In the genomic region with DNA sequence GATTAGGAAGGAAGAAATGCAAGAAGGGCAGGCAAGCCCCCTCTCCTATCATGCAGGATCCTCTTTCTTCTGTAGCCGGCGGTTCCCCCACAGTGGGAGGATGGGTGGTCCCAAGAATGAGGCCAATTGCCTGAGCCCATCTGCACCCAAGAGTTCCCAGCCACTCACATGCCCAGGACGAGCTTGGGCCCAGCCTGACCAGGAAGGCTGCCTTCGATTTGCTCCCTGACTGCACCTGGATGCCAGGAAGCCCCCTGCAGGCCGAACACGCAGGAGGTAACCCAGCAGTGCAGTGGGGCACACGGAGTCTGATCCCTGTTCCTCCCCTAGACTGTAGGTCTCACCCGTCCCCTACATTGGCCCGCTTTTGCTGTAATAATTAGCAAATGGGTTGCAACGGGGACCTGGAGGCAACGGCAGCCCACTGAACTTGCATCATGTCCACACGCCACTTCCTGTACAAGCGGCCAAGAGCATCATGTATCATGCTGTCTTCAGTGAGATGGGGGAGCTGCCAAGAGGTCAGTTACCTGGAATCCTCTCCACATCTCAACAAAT, we compare ENCODE assay signal across 8 cellular contexts.
DNase-seq lines count a peak whose midpoint lies in the region; ATAC-seq and TF ChIP-seq lines count a peak whose summit lies in the region.

No MANE protein-coding gene starts in this region.

- no peak for DNase-seq in activated CD4-positive, alpha-beta T cell treated with anti-CD3 and anti-CD28 coated beads, Interleukin-2, amount 10 ng/mL, durations not matched to agents 24 days and 14 days
- no peak for DNase-seq in activated CD4-positive, alpha-beta T cell treated with anti-CD3 and anti-CD28 coated beads for 48 hours
- DNase-seq in activated naive CD4-positive, alpha-beta T cell treated with anti-CD3 and anti-CD28 coated beads, Interleukin-2, amount 50 U/mL, for 72 hours (ENCODE audit: low spot score in 2 of 2) = peak in 1 of 2 donors; percentile 50
- DNase-seq in immature natural killer cell (no peak), omental fat pad (ENCODE audit: low spot score) (no peak)
- no peak for DNase-seq in effector CD4-positive, alpha-beta T cell

- no peaks in the 10 kb centered on the region for H3K4me1 ChIP-seq in thymus (ENCODE audit: control insufficient read depth, insufficient read depth, low read length)

- peak overlapping the region; percentile 31 for H3K27ac ChIP-seq in thymus (ENCODE audit: low read depth)

- intact Hi-C loops in activated CD4-positive, alpha-beta T cell treated with anti-CD3 and anti-CD28 coated beads, Interleukin-2, amount 10 ng/mL, durations not matched to agents 24 days and 14 days (cut with micrococcal nuclease) = loop anchor here (1.0 to 5.0 kb wide), 4 partner anchors 67 to 374 kb away; a partner anchor contains a TSS

- TF ChIP-seq CTCF in omental fat pad (IDR thresholded peaks at IDR 0.05) = no peak

- H3K4me3 ChIP-seq in thymus (ENCODE audit: low read length) = no peak overlapping the region

- H3K27me3 ChIP-seq in thymus (ENCODE audit: control insufficient read depth, insufficient read depth) = no peaks in the 10 kb centered on the region

- H3K36me3 ChIP-seq in thymus (ENCODE audit: control insufficient read depth, insufficient read depth) = peaks cover 20% of the 10 kb centered on the region

- no peaks in the 10 kb centered on the region for H3K9me3 Mint-ChIP-seq in activated CD4-positive, alpha-beta T cell treated with anti-CD3 and anti-CD28 coated beads, Interleukin-2, amount 10 ng/mL, durations not matched to agents 24 days and 14 days
- no peaks in the 10 kb centered on the region for H3K9me3 Mint-ChIP-seq in activated naive CD4-positive, alpha-beta T cell treated with anti-CD3 and anti-CD28 coated beads, Interleukin-2, amount 50 U/mL, for 72 hours
- no peaks in the 10 kb centered on the region for H3K9me3 Mint-ChIP-seq in immature natural killer cell

- no peaks in the 10 kb centered on the region for H3K27me3 Mint-ChIP-seq in activated CD4-positive, alpha-beta T cell treated with anti-CD3 and anti-CD28 coated beads, Interleukin-2, amount 10 ng/mL, durations not matched to agents 24 days and 14 days
- peaks cover 2 to 5% (median 4%) of the 10 kb centered on the region in 3 donors for H3K27me3 Mint-ChIP-seq in immature natural killer cell (ENCODE audit: low read depth in 3 of 3)

- H3K9me3 ChIP-seq in thymus (ENCODE audit: control insufficient read depth) = no peaks in the 10 kb centered on the region

- no peak overlapping the region for H3K4me3 Mint-ChIP-seq in activated CD4-positive, alpha-beta T cell treated with anti-CD3 and anti-CD28 coated beads, Interleukin-2, amount 10 ng/mL, durations not matched to agents 24 days and 14 days
- H3K4me3 Mint-ChIP-seq in immature natural killer cell = peak overlapping the region; percentile 60 to 97 (median 89)

- ATAC-seq in activated naive CD4-positive, alpha-beta T cell treated with anti-CD3 and anti-CD28 coated beads, Interleukin-2, amount 50 U/mL, for 72 hours = no peak
- no peak for ATAC-seq in HG03175 (IDR thresholded peaks at IDR 0.05; ENCODE audit: unreplicated experiment)
- no peak for ATAC-seq in omental fat pad (ENCODE audit: low FRiP score)

- H3K4me1 Mint-ChIP-seq in activated CD4-positive, alpha-beta T cell treated with anti-CD3 and anti-CD28 coated beads, Interleukin-2, amount 10 ng/mL, durations not matched to agents 24 days and 14 days = peaks cover 33% of the 10 kb centered on the region
- H3K4me1 Mint-ChIP-seq in immature natural killer cell = peaks cover 18 to 26% of the 10 kb centered on the region in 2 donors

- peaks cover 7% of the 10 kb centered on the region for H3K36me3 Mint-ChIP-seq in activated CD4-positive, alpha-beta T cell treated with anti-CD3 and anti-CD28 coated beads, Interleukin-2, amount 10 ng/mL, durations not matched to agents 24 days and 14 days (ENCODE audit: low read depth)
- peaks cover 0 to 4% of the 10 kb centered on the region in 2 donors for H3K36me3 Mint-ChIP-seq in activated naive CD4-positive, alpha-beta T cell treated with anti-CD3 and anti-CD28 coated beads, Interleukin-2, amount 50 U/mL, for 72 hours
- peaks cover 5 to 14% (median 6%) of the 10 kb centered on the region in 3 donors for H3K36me3 Mint-ChIP-seq in immature natural killer cell

- H3K27ac Mint-ChIP-seq in activated CD4-positive, alpha-beta T cell treated with anti-CD3 and anti-CD28 coated beads, Interleukin-2, amount 10 ng/mL, durations not matched to agents 24 days and 14 days = peak overlapping the region; percentile 97
- peak overlapping the region; percentile 60 to 98 for H3K27ac Mint-ChIP-seq in activated naive CD4-positive, alpha-beta T cell treated with anti-CD3 and anti-CD28 coated beads, Interleukin-2, amount 50 U/mL, for 72 hours
- H3K27ac Mint-ChIP-seq in immature natural killer cell = peak overlapping the region in 5 of 6 donors; percentile 48 to 89 (median 68)

- WGBS in thymus = 93% methylated on average over 13 of the region's 13 CpGs
